17 cellular contexts compared by ENCODE assay signal in the genomic region with DNA sequence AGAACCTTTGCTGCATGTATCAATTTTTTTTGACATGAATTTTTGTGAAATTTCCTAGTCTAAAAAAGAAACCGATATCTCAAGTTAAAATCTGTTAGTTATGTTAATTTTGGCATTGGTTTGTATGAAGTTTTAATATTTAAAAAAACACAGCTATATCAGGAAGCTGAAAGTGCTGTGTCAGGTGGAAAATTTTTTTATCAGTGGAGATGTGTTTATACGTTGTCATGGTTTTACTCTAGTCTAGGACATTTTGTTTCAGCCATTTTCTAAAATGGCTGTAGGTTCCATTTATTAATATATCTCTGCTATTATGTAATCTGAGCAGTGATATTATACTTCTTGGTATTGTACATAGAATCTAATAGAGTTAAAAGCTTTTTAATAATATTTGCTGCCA. TPM values are rescaled to one million over a fixed set of nuclear protein-coding genes. Genes with fewer than 3 reads are reported as not detected.
DNase-seq lines count a peak whose midpoint lies in the region; ATAC-seq, FAIRE-seq and TF ChIP-seq lines count a peak whose summit lies in the region.
"Had no signal": no experiment of that assay in that cellular context is flagged by ENCODE, and none has a peak within 500 bp of the region (broad histone marks: within the 10 kb centered on the region; RNA-seq: fewer than 3 reads in every experiment).

No MANE protein-coding gene starts in this region.

- H3K36me3 ChIP-seq in K562 (ENCODE audit: control insufficient read depth, insufficient read depth, low read length) (peaks cover 69% of the 10 kb centered on the region), mesendoderm (ENCODE audit: control insufficient read depth, insufficient read depth, low read length) (no peaks in the 10 kb centered on the region)

- TF ChIP-seq CTCF in K562 (IDR thresholded peaks at IDR 0.05 in 2 of 3, conservative IDR thresholded peaks at IDR 0.05 in 1 of 3; ENCODE audit: insufficient read depth in 2 of 3, low read depth in 1 of 3, low read length in 3 of 3): no peak

- no peak overlapping the region for H4K8ac ChIP-seq in mesendoderm (ENCODE audit: low read depth, low read length)

- H3K27me3 ChIP-seq in K562 (ENCODE audit: control insufficient read depth in 2 of 2, insufficient read depth in 2 of 2, low read length in 2 of 2): no peaks in the 10 kb centered on the region
- no peaks in the 10 kb centered on the region for H3K27me3 ChIP-seq in mesendoderm (ENCODE audit: insufficient read depth, low read length, poor library complexity)

- H2BK15ac ChIP-seq in mesendoderm (replicated peaks; ENCODE audit: low read depth): no peak overlapping the region

- H3K79me2 ChIP-seq in K562 (ENCODE audit: control insufficient read depth, insufficient read depth, low read length) (no peaks in the 10 kb centered on the region), mesendoderm (ENCODE audit: control insufficient read depth, insufficient read depth, low read length) (no peaks in the 10 kb centered on the region)

- CTCF ChIA-PET in K562 (lab: Yijun Ruan, JAX; ENCODE audit: low intra/inter-chr PET ratio): no interaction called here

- no peaks in the 10 kb centered on the region for H4K20me1 ChIP-seq in K562 (replicated peaks; ENCODE audit: control insufficient read depth, insufficient read depth, low read length)

- H2BK5ac ChIP-seq in mesendoderm (ENCODE audit: low read length): no peak overlapping the region

- H3K79me1 ChIP-seq in mesendoderm (ENCODE audit: low read length): no peaks in the 10 kb centered on the region

- H3K4me3 ChIP-seq in K562 (no peak overlapping the region), mesendoderm (ENCODE audit: low read length) (no peak overlapping the region)
- H3K4me3 ChIP-seq: GM12878 had no signal

- no peaks in the 10 kb centered on the region for H3K9me3 ChIP-seq in K562 (replicated peaks; ENCODE audit: control insufficient read depth, insufficient read depth, low read depth, low read length)

- no peak overlapping the region for H3K23ac ChIP-seq in mesendoderm (ENCODE audit: low read length)

- POLR2A ChIA-PET in K562 (lab: Yijun Ruan, JAX): no interaction called here

- intact Hi-C loops in K562 (cut with micrococcal nuclease): no loop called here

- no peak overlapping the region for H4K5ac ChIP-seq in mesendoderm (ENCODE audit: low read length)

- TF ChIP-seq EP300 in K562 (IDR thresholded peaks at IDR 0.05; ENCODE audit: low read length): no peak

- H3K4me2 ChIP-seq in K562 (ENCODE audit: insufficient read depth, low read length) (no peak overlapping the region), mesendoderm (ENCODE audit: low read length) (no peak overlapping the region)

- no peak overlapping the region for H2BK120ac ChIP-seq in mesendoderm (ENCODE audit: low read depth, low read length)

- no peak for TF ChIP-seq POLR2A in K562 (conservative IDR thresholded peaks at IDR 0.05)

- no peak overlapping the region for H3K18ac ChIP-seq in mesendoderm (ENCODE audit: low read length)

- no peak overlapping the region for H3K56ac ChIP-seq in mesendoderm (ENCODE audit: low read length)

- H3K4me1 ChIP-seq in K562 (replicated peaks in 1 of 2; ENCODE audit: control insufficient read depth in 2 of 2, insufficient read depth in 2 of 2, low read length in 2 of 2): peaks cover 6 to 18% of the 10 kb centered on the region in 2 experiments; a peak in 3 of 5 replicates
- no peaks in the 10 kb centered on the region for H3K4me1 ChIP-seq in mesendoderm (ENCODE audit: control insufficient read depth, low read depth, low read length)

- no peak overlapping the region for H3K27ac ChIP-seq in K562 (ENCODE audit: extremely low read depth, low read depth, low read length)
- H3K27ac ChIP-seq in mesendoderm (ENCODE audit: low read depth, low read length): no peak overlapping the region
- no peak overlapping the region for H3K27ac ChIP-seq in substantia nigra (ENCODE audit: low read depth, low read length, poor library complexity, severe bottlenecking)

- H3K9me1 ChIP-seq in K562 (ENCODE audit: control insufficient read depth, insufficient read depth, low read length): no peaks in the 10 kb centered on the region

- DNase-seq in OCI-M1 (lab: John Stamatoyannopoulos, UW) (peak; percentile 11), K562 (ENCODE audit: extremely low read depth in 1 of 4, low spot score in 3 of 4) (no peak), globus pallidus (ENCODE audit: low spot score) (no peak), mesendoderm (no peak), substantia nigra (lab: John Stamatoyannopoulos, UW) (no peak), DMS153 (lab: John Stamatoyannopoulos, UW) (no peak)
- DNase-seq: C1 segment of cervical spinal cord; Calu3; CD4-positive, alpha-beta T cell; DMS 273 treated with DMSO at 0.1 percent for 48 hours; DMS79; GOT3; H9 had no signal

- H2AK5ac ChIP-seq in mesendoderm (ENCODE audit: low read length): no peak overlapping the region

- H3K9ac ChIP-seq in K562 (ENCODE audit: insufficient read depth in 1 of 2, low read depth in 2 of 2, low read length in 2 of 2) (no peak overlapping the region), mesendoderm (ENCODE audit: low read length) (no peak overlapping the region)

- WGBS in K562 (ENCODE audit: insufficient coverage, low coverage, missing lambda C conversion rate): 66% methylated on average over 2 of the region's 2 CpGs
- WGBS in mesendoderm (ENCODE audit: extremely low coverage, insufficient coverage, low lambda C conversion rate): no CpG with 5 or more reads among the region's 2 CpGs

- no peak overlapping the region for H2AFZ ChIP-seq in K562 (ENCODE audit: low read depth, low read length)

- no peak for ATAC-seq in K562
- ATAC-seq: GM12878, HepG2 had no signal

- no peak for FAIRE-seq in K562 (lab: Jason Lieb, UNC)
- FAIRE-seq in islet of Langerhans (lab: Jason Lieb, UNC): peak; percentile 86
- FAIRE-seq: GM12878, GM18507, HepG2 had no signal

- no peak overlapping the region for H3K4ac ChIP-seq in mesendoderm (ENCODE audit: low read depth, low read length)

- in situ Hi-C loops in K562 (cut with MboI): no loop called here

- no peak for TF ChIP-seq RAD21 in K562 (CRISPR knock-in tag; conservative IDR thresholded peaks at IDR 0.05 in 1 of 2, IDR thresholded peaks at IDR 0.05 in 1 of 2)

- BruUV-seq in K562 (replicated peaks; lab: Mats Ljungman, UMichigan): no TSS peak

TF ChIP-seq in K562, 482 proteins besides CTCF, POLR2A, EP300 and RAD21 (continues in another document):
- TF ChIP-seq FOXJ2 (tag; IDR thresholded peaks at IDR 0.05) (peak; percentile 83), MAFK (IDR thresholded peaks at IDR 0.05; ENCODE audit: low read length) (peak; percentile 60; the same call in 1 of the 2 replicates), SMARCA5 (IDR thresholded peaks at IDR 0.05) (no peak), ZNF316 (IDR thresholded peaks at IDR 0.05) (peak; percentile 91)

RNA-seq across cellular contexts. Expression of a gene that starts 34.2 kb away (rescaled TPM):
- total RNA-seq in K562 (2011; cell fraction: chromatin; rRNA removed; ENCODE audit: low replicate concordance): 22.0 and 56.3 TPM in 2 replicates
- 11.2 and 14.5 TPM in 2 replicates for total RNA-seq in K562 (2011; cell fraction: nucleolus; rRNA removed)
- total RNA-seq in K562 (2011; cell fraction: nucleoplasm; rRNA removed): 26.0 and 42.4 TPM in 2 replicates
- total RNA-seq in K562 (2014; rRNA removed) (5.9 and 6.1 TPM in 2 replicates), K562 (2014; rRNA removed; fragmentation: Illumina TruSeq; extraction: Trizol) (11.7 and 13.2 TPM in 2 replicates), K562 (2015; rRNA removed; fragmentation: Illumina TruSeq; extraction: Trizol) (10.6 and 11.9 TPM in 2 replicates), K562 (2021) (12.3 and 12.4 TPM in 2 replicates)
- polyA plus RNA-seq in K562 (2011; rRNA removed) (20.0 and 23.4 TPM in 2 replicates), K562 (2014; fragmentation: Illumina TruSeq; extraction: Trizol) (15.0 and 16.0 TPM in 2 replicates), K562 (2014; fragmentation: Nextera tagmentation; extraction: Ambion mirVana) (1 to 10 TPM; 2.2 to 3.7 TPM), K562 (2014; rRNA removed) (14.3 and 14.4 TPM in 2 replicates)
- 7.4 and 12.6 TPM in 2 replicates for polyA plus RNA-seq in K562 (2011; cell fraction: cytosol; rRNA removed)
- polyA plus RNA-seq in K562 (2011; cell fraction: nucleus; rRNA removed): 58.0 and 62.5 TPM in 2 replicates
- polyA plus RNA-seq in K562 (2012): 8.2 and 10.6 TPM in 2 replicates
- 18.4 and 19.8 TPM in 2 replicates for polyA minus RNA-seq in K562 (2011; rRNA and poly(A)+ RNA removed)
- 6.4 and 7.3 TPM in 2 replicates for polyA minus RNA-seq in K562 (2011; cell fraction: cytosol; rRNA and poly(A)+ RNA removed)
- polyA minus RNA-seq in K562 (2011; cell fraction: nucleus; rRNA and poly(A)+ RNA removed): 11.6 and 19.3 TPM in 2 replicates
- 8.7 TPM for polyA plus RNA-seq in mesendoderm (2013, experiment 1 of 2)
- polyA plus RNA-seq in mesendoderm (2013, experiment 2 of 2): 8.9 TPM

RNA-seq across cellular contexts. Expression of a gene that starts 50.9 kb away (rescaled TPM):
- total RNA-seq in K562 (2011; cell fraction: chromatin; rRNA removed; ENCODE audit: low replicate concordance): 0.42 and 1.4 TPM in 2 replicates
- total RNA-seq in K562 (2011; cell fraction: nucleolus; rRNA removed): 0.13 and 0.17 TPM in 2 replicates
- 0.37 and 0.38 TPM in 2 replicates for total RNA-seq in K562 (2011; cell fraction: nucleoplasm; rRNA removed)
- 1.1 and 1.7 TPM in 2 replicates for total RNA-seq in K562 (2014; rRNA removed)
- 2.0 and 2.6 TPM in 2 replicates for total RNA-seq in K562 (2014; rRNA removed; fragmentation: Illumina TruSeq; extraction: Trizol)
- 3.0 and 3.1 TPM in 2 replicates for total RNA-seq in K562 (2015; rRNA removed; fragmentation: Illumina TruSeq; extraction: Trizol)
- 1.7 TPM in 2 replicates for total RNA-seq in K562 (2021)
- polyA plus RNA-seq in K562 (2011; rRNA removed): 0.68 and 2.9 TPM in 2 replicates
- polyA plus RNA-seq in K562 (2011; cell fraction: cytosol; rRNA removed): 0.27 and 0.34 TPM in 2 replicates
- 0.25 and 0.48 TPM in 2 replicates for polyA plus RNA-seq in K562 (2011; cell fraction: nucleus; rRNA removed)
- polyA plus RNA-seq in K562 (2012): 2.1 and 2.3 TPM in 2 replicates
- polyA plus RNA-seq in K562 (2014; fragmentation: Illumina TruSeq; extraction: Trizol): 1.8 and 2.4 TPM in 2 replicates
- under 1 TPM; 0.42 to 0.52 TPM for polyA plus RNA-seq in K562 (2014; fragmentation: Nextera tagmentation; extraction: Ambion mirVana)
- 1.8 and 2.0 TPM in 2 replicates for polyA plus RNA-seq in K562 (2014; rRNA removed)
- polyA minus RNA-seq in K562 (2011; rRNA and poly(A)+ RNA removed): 1.2 and 2.8 TPM in 2 replicates
- polyA minus RNA-seq in K562 (2011; cell fraction: cytosol; rRNA and poly(A)+ RNA removed): 0.73 and 1.0 TPM in 2 replicates
- polyA minus RNA-seq in K562 (2011; cell fraction: nucleus; rRNA and poly(A)+ RNA removed): 0.67 and 0.78 TPM in 2 replicates
- polyA plus RNA-seq in mesendoderm (2013, experiment 1 of 2): 37.9 TPM
- polyA plus RNA-seq in mesendoderm (2013, experiment 2 of 2): 38.0 TPM
